Comparison of ENCODE assay signal across 8 cellular contexts in genomic region chr15:90660996-90661325, GRCh38. TPM values are rescaled to one million over a fixed set of nuclear protein-coding genes. Genes with fewer than 3 reads are reported as not detected.
DNase-seq lines count a peak whose midpoint lies in the region; ATAC-seq and TF ChIP-seq lines count a peak whose summit lies in the region.
"Not testable (repeated sequence)": the region's sequence is repeated elsewhere in the genome, so short reads cannot be mapped to it uniquely, and the experiment has no call there.

No MANE protein-coding gene starts in this region.

- ATAC-seq in CD4-positive, CD25-positive, alpha-beta regulatory T cell (ENCODE audit: low read depth in 2 of 2), result not testable (repeated sequence)
- ATAC-seq in HG03280 (IDR thresholded peaks at IDR 0.05; ENCODE audit: unreplicated experiment), result peak; percentile 1
- ATAC-seq in activated CD8-positive, alpha-beta T cell treated with anti-CD3 and anti-CD28 coated beads, Interleukin-2, amount 10 ng/mL, durations not matched to agents 7 days and 5 days, result peak; percentile 2

- peak overlapping the region; percentile 69 to 78 (median 73) for H3K4me3 Mint-ChIP-seq in CD4-positive, CD25-positive, alpha-beta regulatory T cell
- peak overlapping the region; percentile 68 for H3K4me3 Mint-ChIP-seq in activated CD8-positive, alpha-beta T cell treated with anti-CD3 and anti-CD28 coated beads, Interleukin-2, amount 10 ng/mL, durations not matched to agents 7 days and 5 days
- H3K4me3 Mint-ChIP-seq in osteocyte (ENCODE audit: unreplicated experiment), result not testable (repeated sequence)

- not testable (repeated sequence) for H3K9me3 Mint-ChIP-seq in CD4-positive, CD25-positive, alpha-beta regulatory T cell; activated CD8-positive, alpha-beta T cell treated with anti-CD3 and anti-CD28 coated beads, Interleukin-2, amount 10 ng/mL, durations not matched to agents 7 days and 5 days (ENCODE audit: insufficient read depth); osteocyte (ENCODE audit: unreplicated experiment)

- not testable (repeated sequence) for TF ChIP-seq CTCF in OCI-LY7 (conservative IDR thresholded peaks at IDR 0.05; ENCODE audit: low read length); breast epithelium (IDR thresholded peaks at IDR 0.05); left ventricle myocardium inferior (IDR thresholded peaks at IDR 0.05; ENCODE audit: borderline replicate concordance); osteocyte (IDR thresholded peaks at IDR 0.05)

- not testable (repeated sequence) for H3K36me3 ChIP-seq in CD4-positive, CD25-positive, alpha-beta regulatory T cell (ENCODE audit: control insufficient read depth, insufficient read depth, low read length); OCI-LY7 (ENCODE audit: insufficient read depth, low read length); breast epithelium; left ventricle myocardium inferior; thymus (ENCODE audit: control insufficient read depth, insufficient read depth)

- H3K9me3 ChIP-seq in CD4-positive, CD25-positive, alpha-beta regulatory T cell (ENCODE audit: control insufficient read depth in 2 of 2, low read length in 2 of 2); OCI-LY7 (ENCODE audit: low read length); breast epithelium; left ventricle myocardium inferior (replicated peaks); thymus (ENCODE audit: control insufficient read depth): not testable (repeated sequence)

- BruUV-seq in OCI-LY7 (replicated peaks; lab: Mats Ljungman, UMichigan), result not testable (repeated sequence)

- H3K27ac Mint-ChIP-seq in CD4-positive, CD25-positive, alpha-beta regulatory T cell, result peak overlapping the region in 1 of 3 donors; percentile 15
- H3K27ac Mint-ChIP-seq in activated CD8-positive, alpha-beta T cell treated with anti-CD3 and anti-CD28 coated beads, Interleukin-2, amount 10 ng/mL, durations not matched to agents 7 days and 5 days, result peak overlapping the region; percentile 85
- H3K27ac Mint-ChIP-seq in osteocyte (ENCODE audit: unreplicated experiment), result peak overlapping the region; percentile 78

- not testable (repeated sequence) for H4K20me1 ChIP-seq in OCI-LY7 (ENCODE audit: insufficient read depth, low read length)

- H2AFZ ChIP-seq in OCI-LY7 (ENCODE audit: low read length), result not testable (repeated sequence)

- H3K4me3 ChIP-seq in CD4-positive, CD25-positive, alpha-beta regulatory T cell (ENCODE audit: low read depth, low read length), result peak overlapping the region; percentile 51
- H3K4me3 ChIP-seq in OCI-LY7 (ENCODE audit: low read depth, low read length, poor library complexity, severe bottlenecking), result peak overlapping the region; percentile 14
- H3K4me3 ChIP-seq in breast epithelium, result peak overlapping the region in 1 of 3 donors; percentile 40
- peak overlapping the region; percentile 27 for H3K4me3 ChIP-seq in left ventricle myocardium inferior
- peak overlapping the region; percentile 43 for H3K4me3 ChIP-seq in thymus (ENCODE audit: low read length)

- not testable (repeated sequence) for H3K79me2 ChIP-seq in OCI-LY7 (ENCODE audit: insufficient read depth, low read depth, low read length)

- POLR2A ChIA-PET in OCI-LY7 (lab: Charles Lee), result interaction anchor here (0.6 kb wide), 1 partner anchor 115 kb away, joined by 3 read pairs; no protein-coding TSS in a partner anchor
- POLR2A ChIA-PET in activated CD8-positive, alpha-beta T cell treated with anti-CD3 and anti-CD28 coated beads, Interleukin-2, amount 10 ng/mL, durations not matched to agents 7 days and 5 days (lab: Charles Lee), result interaction anchor here (0.9 to 2.1 kb wide), 3 partner anchors 25 to 48 kb away, joined by 3 to 15 read pairs (median 3); no protein-coding TSS in a partner anchor

- not testable (repeated sequence) for TF ChIP-seq POLR2A in breast epithelium (IDR thresholded peaks at IDR 0.05)

- H3K4me2 ChIP-seq in OCI-LY7 (ENCODE audit: low read length), result peak overlapping the region; percentile 51

- peaks cover 44% of the 10 kb centered on the region for H3K27me3 ChIP-seq in CD4-positive, CD25-positive, alpha-beta regulatory T cell (ENCODE audit: control insufficient read depth, insufficient read depth, low read length)
- not testable (repeated sequence) for H3K27me3 ChIP-seq in breast epithelium; left ventricle myocardium inferior (ENCODE audit: low read depth); thymus (ENCODE audit: control insufficient read depth, insufficient read depth)

- not testable (repeated sequence) for H3K36me3 Mint-ChIP-seq in CD4-positive, CD25-positive, alpha-beta regulatory T cell; osteocyte (ENCODE audit: unreplicated experiment)
- H3K36me3 Mint-ChIP-seq in activated CD8-positive, alpha-beta T cell treated with anti-CD3 and anti-CD28 coated beads, Interleukin-2, amount 10 ng/mL, durations not matched to agents 7 days and 5 days (ENCODE audit: low read depth), result peaks cover 34% of the 10 kb centered on the region

- not testable (repeated sequence) for H3K9me2 ChIP-seq in OCI-LY7 (ENCODE audit: insufficient read depth, low read length)

- intact Hi-C loops in OCI-LY7 (cut with micrococcal nuclease; ENCODE audit: unreplicated experiment); breast epithelium (cut with DNase I; ENCODE audit: low total_unique reads); left ventricle myocardium inferior (cut with micrococcal nuclease): not testable (repeated sequence)

- peaks cover 33 to 80% (median 62%) of the 10 kb centered on the region in 4 donors for H3K4me1 Mint-ChIP-seq in CD4-positive, CD25-positive, alpha-beta regulatory T cell
- peaks cover 89% of the 10 kb centered on the region for H3K4me1 Mint-ChIP-seq in activated CD8-positive, alpha-beta T cell treated with anti-CD3 and anti-CD28 coated beads, Interleukin-2, amount 10 ng/mL, durations not matched to agents 7 days and 5 days (ENCODE audit: low read depth)
- H3K4me1 Mint-ChIP-seq in osteocyte (ENCODE audit: unreplicated experiment), result peaks cover 19% of the 10 kb centered on the region

- H3K27ac ChIP-seq in CD4-positive, CD25-positive, alpha-beta regulatory T cell (ENCODE audit: insufficient read depth, low read length, poor library complexity, severe bottlenecking); OCI-LY7 (ENCODE audit: low read depth, low read length, poor library complexity, severe bottlenecking): not testable (repeated sequence)
- H3K27ac ChIP-seq in breast epithelium (peak overlapping the region; percentile 91 to 92), left ventricle myocardium inferior (replicated peaks) (peak overlapping the region; percentile 71), thymus (ENCODE audit: low read depth) (peak overlapping the region; percentile 83)

- not testable (repeated sequence) for DNase-seq in CD4-positive, CD25-positive, alpha-beta regulatory T cell; OCI-LY7 (ENCODE audit: low spot score); activated CD8-positive, alpha-beta T cell treated with anti-CD3 and anti-CD28 coated beads, Interleukin-2, amount 10 ng/mL, durations not matched to agents 7 days and 5 days; breast epithelium (ENCODE audit: low spot score in 2 of 2); left ventricle myocardium inferior; osteocyte (ENCODE audit: extremely low spot score, unreplicated experiment)

- peaks cover 67% of the 10 kb centered on the region for H3K4me1 ChIP-seq in CD4-positive, CD25-positive, alpha-beta regulatory T cell (ENCODE audit: control insufficient read depth, insufficient read depth, low read length, poor library complexity, severe bottlenecking)
- H3K4me1 ChIP-seq in OCI-LY7 (ENCODE audit: insufficient read depth, low read length, poor library complexity, severe bottlenecking) (peaks cover 81% of the 10 kb centered on the region), left ventricle myocardium inferior (peaks cover 41% of the 10 kb centered on the region), thymus (ENCODE audit: control insufficient read depth, insufficient read depth, low read length) (peaks cover 43% of the 10 kb centered on the region)
- H3K4me1 ChIP-seq in breast epithelium, result not testable (repeated sequence)

- 2% methylated on average over 4 of the region's 4 CpGs for WGBS in thymus

- CTCF ChIA-PET in OCI-LY7 (lab: Charles Lee; ENCODE audit: unreplicated experiment), result not testable (repeated sequence)
- CTCF ChIA-PET in activated CD8-positive, alpha-beta T cell treated with anti-CD3 and anti-CD28 coated beads, Interleukin-2, amount 10 ng/mL, durations not matched to agents 7 days and 5 days (lab: Charles Lee), result interaction anchor here (1.0 to 3.7 kb wide), 3 partner anchors 12 to 271 kb away, joined by 3 to 28 read pairs (median 3); partner anchors contain the start of gene HDDC3

- peaks cover 92% of the 10 kb centered on the region for H3K27me3 Mint-ChIP-seq in CD4-positive, CD25-positive, alpha-beta regulatory T cell
- not testable (repeated sequence) for H3K27me3 Mint-ChIP-seq in activated CD8-positive, alpha-beta T cell treated with anti-CD3 and anti-CD28 coated beads, Interleukin-2, amount 10 ng/mL, durations not matched to agents 7 days and 5 days (ENCODE audit: low read depth); osteocyte (ENCODE audit: unreplicated experiment)

RNA-seq across cellular contexts. Expression of gene BLM, which starts 56.2 kb away (rescaled TPM):
- total RNA-seq in CD4-positive, CD25-positive, alpha-beta regulatory T cell, result 12.0 TPM
- 1 to 10 TPM; 6.3 to 7.8 (median 6.7) TPM for polyA plus RNA-seq in CD4-positive, CD25-positive, alpha-beta regulatory T cell
- total RNA-seq in OCI-LY7 (2014; rRNA removed; shearing (Covaris generic)), result 47.1 and 52.8 TPM in 2 replicates
- 51.8 and 55.4 TPM in 2 replicates for total RNA-seq in OCI-LY7 (2022)
- 10 to 100 TPM; 52.3 to 57.4 TPM for total RNA-seq in activated CD8-positive, alpha-beta T cell treated with anti-CD3 and anti-CD28 coated beads, Interleukin-2, amount 10 ng/mL, durations not matched to agents 7 days and 5 days
- 1 to 10 TPM in 2 of 3 donors, under 1 TPM in 1; 0.33 to 7.4 (median 2.2) TPM for total RNA-seq in breast epithelium
- 26.2 TPM for total RNA-seq in left ventricle myocardium inferior
- total RNA-seq in osteocyte, result 2.7 and 5.0 TPM in 2 replicates
- polyA plus RNA-seq in thymus, result 13.2 TPM
